ENCODE assay signal across 12 cellular contexts in genomic region chr20:47432251-47433210, GRCh38.
DNase-seq lines count a peak whose midpoint lies in the region; ATAC-seq lines count a peak whose summit lies in the region.
"Had no signal": no experiment of that assay in that cellular context is flagged by ENCODE, and none has a peak within 500 bp of the region (broad histone marks: within the 10 kb centered on the region; RNA-seq: fewer than 3 reads in every experiment).

No MANE protein-coding gene starts in this region.

- ATAC-seq in naive B cell (ENCODE audit: low read depth in 2 of 2) (no peak), GM19395 (IDR thresholded peaks at IDR 0.05; ENCODE audit: unreplicated experiment) (no peak)

- H3K4me3 ChIP-seq in MG63: no peak overlapping the region

- H3K9me3 ChIP-seq in MG63: peaks cover 4% of the 10 kb centered on the region

- H3K27ac Mint-ChIP-seq in naive B cell: peak overlapping the region in 4 of 6 donors; percentile 26 to 89 (median 38)
- H3K27ac Mint-ChIP-seq: activated CD4-positive, alpha-beta memory T cell treated with anti-CD3 and anti-CD28 coated beads for 36 hours; activated naive CD8-positive, alpha-beta T cell had no signal

- no peaks in the 10 kb centered on the region for H3K27me3 Mint-ChIP-seq in naive B cell
- H3K27me3 Mint-ChIP-seq: activated CD4-positive, alpha-beta memory T cell treated with anti-CD3 and anti-CD28 coated beads for 36 hours; activated naive CD8-positive, alpha-beta T cell; CD4-positive, CD25-positive, alpha-beta regulatory T cell had no signal

- peak overlapping the region in 4 of 8 donors; percentile 15 to 60 (median 52) for H3K4me3 Mint-ChIP-seq in naive B cell
- H3K4me3 Mint-ChIP-seq: activated CD4-positive, alpha-beta memory T cell treated with anti-CD3 and anti-CD28 coated beads for 36 hours; activated naive CD8-positive, alpha-beta T cell; CD4-positive, CD25-positive, alpha-beta regulatory T cell had no signal

- H3K4me1 Mint-ChIP-seq in naive B cell: peaks cover 5 to 46% (median 15%) of the 10 kb centered on the region in 3 donors
- H3K4me1 Mint-ChIP-seq: CD4-positive, CD25-positive, alpha-beta regulatory T cell had no signal

- H3K27me3 ChIP-seq in MG63: no peaks in the 10 kb centered on the region

- peaks cover 0 to 7% (median 4%) of the 10 kb centered on the region in 7 donors for H3K9me3 Mint-ChIP-seq in naive B cell

- no peaks in the 10 kb centered on the region for H3K36me3 Mint-ChIP-seq in naive B cell
- H3K36me3 Mint-ChIP-seq: CD4-positive, CD25-positive, alpha-beta regulatory T cell had no signal

- DNase-seq in DMS53 treated with DMSO at 0.1 percent for 48 hours (lab: John Stamatoyannopoulos, UW; ENCODE audit: unreplicated experiment) (peak; percentile 9), MG63 (peak; percentile 44), amniotic epithelial cell (ENCODE audit: low read depth) (peak; percentile 62), naive B cell (no peak), DMS114 treated with DMSO at 0.1 percent for 48 hours (lab: John Stamatoyannopoulos, UW; ENCODE audit: unreplicated experiment) (no peak), activated T-cell treated with anti-CD3 and anti-CD28 coated beads for 4 hours (no peak)
- no peak for DNase-seq in stimulated activated CD4-positive, alpha-beta T cell treated with anti-CD3 and anti-CD28 coated beads, Interleukin-4, amount 100 ng/mL, for 4 hours
- DNase-seq: activated CD4-positive, alpha-beta memory T cell treated with anti-CD3 and anti-CD28 coated beads for 36 hours; CD4-positive, CD25-positive, alpha-beta regulatory T cell; stimulated activated naive CD4-positive, alpha-beta T cell treated with Interleukin-2 at 50 U/mL for 16 hours had no signal

- no peaks in the 10 kb centered on the region for H3K36me3 ChIP-seq in MG63

Comparison
In these comparisons a context has a peak if more than half of its experiments do, and no peak if none do; other contexts are left out.
1. DNase-seq: peak in DMS53 treated with DMSO at 0.1 percent for 48 hours (single experiment), MG63 (single experiment) and amniotic epithelial cell (single experiment); none in naive B cell (single experiment), DMS114 treated with DMSO at 0.1 percent for 48 hours (single experiment), stimulated activated CD4-positive, alpha-beta T cell treated with anti-CD3 and anti-CD28 coated beads, Interleukin-4, amount 100 ng/mL, for 4 hours (0 of 2) and activated T-cell treated with anti-CD3 and anti-CD28 coated beads for 4 hours (single experiment).